In genomic region chr12:52439420-52439819, GRCh38 we compare ENCODE assay signal across 17 cellular contexts. TPM values are rescaled to one million over a fixed set of nuclear protein-coding genes. Genes with fewer than 3 reads are reported as not detected.
DNase-seq lines count a peak whose midpoint lies in the region; ATAC-seq and TF ChIP-seq lines count a peak whose summit lies in the region.
"Had no signal": no experiment of that assay in that cellular context is flagged by ENCODE, and none has a peak within 500 bp of the region (broad histone marks: within the 10 kb centered on the region; RNA-seq: fewer than 3 reads in every experiment).

No MANE protein-coding gene starts in this region.

- H3K9me3 Mint-ChIP-seq in natural killer cell treated with Interleukin-12 subunit alpha and Interleukin-12 subunit beta and Interleukin-15 and Interleukin-18, amount 100 ng/mL, for 72 hours = no peaks in the 10 kb centered on the region
- H3K9me3 Mint-ChIP-seq in natural killer cell = no peaks in the 10 kb centered on the region
- H3K9me3 Mint-ChIP-seq in Calu3 (ENCODE audit: low read depth, unreplicated experiment) = no peaks in the 10 kb centered on the region
- no peaks in the 10 kb centered on the region for H3K9me3 Mint-ChIP-seq in CD8-positive, alpha-beta T cell
- H3K9me3 Mint-ChIP-seq: H9 had no signal

- BruUV-seq in Calu3 (replicated peaks; lab: Mats Ljungman, UMichigan) = no TSS peak

- TF ChIP-seq CTCF in natural killer cell (IDR thresholded peaks at IDR 0.05) = no peak
- TF ChIP-seq CTCF in RWPE2 (IDR thresholded peaks at IDR 0.05; ENCODE audit: poor library complexity, severe bottlenecking) = no peak
- no peak for TF ChIP-seq CTCF in Calu3 (IDR thresholded peaks at IDR 0.05; ENCODE audit: unreplicated experiment)
- TF ChIP-seq CTCF in CD8-positive, alpha-beta T cell (IDR thresholded peaks at IDR 0.05) = no peak
- no peak for TF ChIP-seq CTCF in GM13976 (IDR thresholded peaks at IDR 0.05; ENCODE audit: borderline replicate concordance, control extremely low read depth, extremely low read depth, insufficient read depth, missing control alignments)

- H3K36me3 ChIP-seq in RWPE2 (ENCODE audit: low read depth) (no peaks in the 10 kb centered on the region), GM23248 (ENCODE audit: low read depth) (no peaks in the 10 kb centered on the region)
- H3K36me3 ChIP-seq in CD8-positive, alpha-beta T cell (ENCODE audit: insufficient read depth, low read length) = no peaks in the 10 kb centered on the region
- H3K36me3 ChIP-seq: BLaER1 had no signal

- H3K9me3 ChIP-seq in RWPE2 (ENCODE audit: severe bottlenecking) (no peaks in the 10 kb centered on the region), GM23248 (ENCODE audit: low read depth) (no peaks in the 10 kb centered on the region)
- no peaks in the 10 kb centered on the region for H3K9me3 ChIP-seq in CD8-positive, alpha-beta T cell (ENCODE audit: low read length)
- H3K9me3 ChIP-seq: BLaER1 had no signal

- in situ Hi-C loops in GM23248 (cut with MboI) = no loop called here
- in situ Hi-C loops in GM13976 (cut with MboI; ENCODE audit: low sequenced_read_pairs, unreplicated experiment) = no loop called here

- CTCF ChIA-PET in Calu3 (lab: Charles Lee) = interaction anchor here (0.6 kb wide), 1 partner anchor 99 kb away, joined by 5 read pairs; no protein-coding TSS in a partner anchor
- CTCF ChIA-PET in CD8-positive, alpha-beta T cell (lab: Charles Lee) = interaction anchor here (0.8 kb wide), 1 partner anchor 446 kb away, joined by 3 read pairs; no protein-coding TSS in a partner anchor

- H3K79me2 ChIP-seq in GM23248 (ENCODE audit: insufficient read depth) = no peaks in the 10 kb centered on the region

- no peak overlapping the region for H3K4me2 ChIP-seq in GM23248 (ENCODE audit: unreplicated experiment)
- H3K4me2 ChIP-seq: BLaER1 had no signal

- POLR2A ChIA-PET in CD8-positive, alpha-beta T cell (lab: Charles Lee) = no interaction called here

- H3K4me3 ChIP-seq in RWPE2 (ENCODE audit: severe bottlenecking) (no peak overlapping the region), GM23248 (no peak overlapping the region)
- H3K4me3 ChIP-seq in CD8-positive, alpha-beta T cell (ENCODE audit: low read depth, low read length) = no peak overlapping the region
- H3K4me3 ChIP-seq: BLaER1 had no signal

- H3K27me3 ChIP-seq in RWPE2 (ENCODE audit: insufficient read depth, poor library complexity, severe bottlenecking) = no peaks in the 10 kb centered on the region
- no peaks in the 10 kb centered on the region for H3K27me3 ChIP-seq in CD8-positive, alpha-beta T cell (ENCODE audit: insufficient read depth, low read length)
- H3K27me3 ChIP-seq in GM23248 (replicated peaks; ENCODE audit: insufficient read depth) = no peaks in the 10 kb centered on the region
- H3K27me3 ChIP-seq: BLaER1 had no signal

- WGBS in GM23248 (ENCODE audit: low coverage in 1 of 2, low lambda C conversion rate in 2 of 2, missing lambda C conversion rate in 2 of 2), 2 experiments = 73 to 78% methylated on average over 7 to 8 of the region's 8 CpGs

- no peak overlapping the region for H3K27ac Mint-ChIP-seq in natural killer cell treated with Interleukin-12 subunit alpha and Interleukin-12 subunit beta and Interleukin-15 and Interleukin-18, amount 100 ng/mL, for 72 hours
- H3K27ac Mint-ChIP-seq in natural killer cell (no peak overlapping the region), Calu3 (ENCODE audit: unreplicated experiment) (no peak overlapping the region)
- H3K27ac Mint-ChIP-seq in CD8-positive, alpha-beta T cell = no peak overlapping the region
- H3K27ac Mint-ChIP-seq: CD14-positive monocyte; CD4-positive, alpha-beta memory T cell; H9 had no signal

- no peaks in the 10 kb centered on the region for H3K36me3 Mint-ChIP-seq in natural killer cell treated with Interleukin-12 subunit alpha and Interleukin-12 subunit beta and Interleukin-15 and Interleukin-18, amount 100 ng/mL, for 72 hours
- no peaks in the 10 kb centered on the region for H3K36me3 Mint-ChIP-seq in natural killer cell
- no peaks in the 10 kb centered on the region for H3K36me3 Mint-ChIP-seq in Calu3 (ENCODE audit: insufficient read depth, unreplicated experiment)
- no peaks in the 10 kb centered on the region for H3K36me3 Mint-ChIP-seq in CD8-positive, alpha-beta T cell
- H3K36me3 Mint-ChIP-seq: CD14-positive monocyte; CD4-positive, alpha-beta memory T cell had no signal

- H3K27ac ChIP-seq in RWPE2 (ENCODE audit: poor library complexity, severe bottlenecking) = peak overlapping the region; percentile 99
- H3K27ac ChIP-seq in CD8-positive, alpha-beta T cell (ENCODE audit: low read depth, low read length) = no peak overlapping the region
- H3K27ac ChIP-seq in GM23248 = no peak overlapping the region
- H3K27ac ChIP-seq: BLaER1 had no signal

- H3K4me1 ChIP-seq in RWPE2 (ENCODE audit: insufficient read depth, poor library complexity, severe bottlenecking) (peaks cover 78% of the 10 kb centered on the region), GM23248 (ENCODE audit: insufficient read depth) (peaks cover 35% of the 10 kb centered on the region)
- H3K4me1 ChIP-seq in CD8-positive, alpha-beta T cell (ENCODE audit: insufficient read depth, low read length) = no peaks in the 10 kb centered on the region
- H3K4me1 ChIP-seq: BLaER1 had no signal

- no peak overlapping the region for H3K4me3 Mint-ChIP-seq in natural killer cell treated with Interleukin-12 subunit alpha and Interleukin-12 subunit beta and Interleukin-15 and Interleukin-18, amount 100 ng/mL, for 72 hours
- H3K4me3 Mint-ChIP-seq in natural killer cell (no peak overlapping the region), Calu3 (ENCODE audit: low read depth, unreplicated experiment) (no peak overlapping the region)
- H3K4me3 Mint-ChIP-seq in CD8-positive, alpha-beta T cell = no peak overlapping the region
- H3K4me3 Mint-ChIP-seq: CD14-positive monocyte; CD4-positive, alpha-beta memory T cell; H9 had no signal

- peak; percentile 29 for DNase-seq in natural killer cell treated with Interleukin-12 subunit alpha and Interleukin-12 subunit beta and Interleukin-15 and Interleukin-18, amount 100 ng/mL, for 72 hours (ENCODE audit: low spot score)
- no peak for DNase-seq in natural killer cell
- no peak for DNase-seq in RWPE2 (ENCODE audit: low spot score)
- DNase-seq in islet precursor cell = peak; percentile 46
- no peak for DNase-seq in Calu3
- no peak for DNase-seq in CD8-positive, alpha-beta T cell
- no peak for DNase-seq in GM23248
- DNase-seq in GM13976 (ENCODE audit: low spot score) = no peak
- DNase-seq: 8988T; CD4-positive, alpha-beta memory T cell; H9 had no signal

- no peaks in the 10 kb centered on the region for H4K20me1 ChIP-seq in GM23248 (ENCODE audit: insufficient read depth)
- H4K20me1 ChIP-seq: BLaER1 had no signal

- H3K9ac ChIP-seq in GM23248 = no peak overlapping the region
- H3K9ac ChIP-seq: BLaER1 had no signal

- H3F3A ChIP-seq in GM23248 (ENCODE audit: insufficient read depth) = peaks cover 41% of the 10 kb centered on the region

- no peaks in the 10 kb centered on the region for H3K4me1 Mint-ChIP-seq in natural killer cell treated with Interleukin-12 subunit alpha and Interleukin-12 subunit beta and Interleukin-15 and Interleukin-18, amount 100 ng/mL, for 72 hours (ENCODE audit: low read depth in 2 of 2)
- H3K4me1 Mint-ChIP-seq in natural killer cell (no peaks in the 10 kb centered on the region), Calu3 (ENCODE audit: low read depth, unreplicated experiment) (peaks cover 31% of the 10 kb centered on the region)
- no peaks in the 10 kb centered on the region for H3K4me1 Mint-ChIP-seq in CD8-positive, alpha-beta T cell (ENCODE audit: low read depth)
- H3K4me1 Mint-ChIP-seq: CD14-positive monocyte; CD4-positive, alpha-beta memory T cell had no signal

- intact Hi-C loops in natural killer cell (cut with micrococcal nuclease) (no loop called here), Calu3 (cut with micrococcal nuclease; ENCODE audit: unreplicated experiment) (no loop called here)
- intact Hi-C loops in CD8-positive, alpha-beta T cell (cut with DNase I, micrococcal nuclease) = no loop called here

- H2AFZ ChIP-seq in GM23248 = no peak overlapping the region

- ATAC-seq in natural killer cell treated with Interleukin-12 subunit alpha and Interleukin-12 subunit beta and Interleukin-15 and Interleukin-18, amount 100 ng/mL, for 72 hours = no peak
- ATAC-seq in natural killer cell (no peak), RWPE2 (ENCODE audit: low read depth) (no peak)
- no peak for ATAC-seq in CD8-positive, alpha-beta T cell

- H3K27me3 Mint-ChIP-seq in natural killer cell treated with Interleukin-12 subunit alpha and Interleukin-12 subunit beta and Interleukin-15 and Interleukin-18, amount 100 ng/mL, for 72 hours = peaks cover 20% of the 10 kb centered on the region in 2 donors
- H3K27me3 Mint-ChIP-seq in natural killer cell (ENCODE audit: low read depth in 2 of 2) (peaks cover 35 to 38% of the 10 kb centered on the region in 2 donors), Calu3 (ENCODE audit: unreplicated experiment) (peaks cover 10% of the 10 kb centered on the region)
- H3K27me3 Mint-ChIP-seq in CD8-positive, alpha-beta T cell (ENCODE audit: low read depth) = peaks cover 41% of the 10 kb centered on the region

- H3K9me2 ChIP-seq in GM23248 (ENCODE audit: insufficient read depth) = no peaks in the 10 kb centered on the region

RNA-seq across cellular contexts. Expression of gene KRT75, which starts 5.2 kb away (rescaled TPM):
- not detected for total RNA-seq in natural killer cell treated with Interleukin-12 subunit alpha and Interleukin-12 subunit beta and Interleukin-15 and Interleukin-18, amount 100 ng/mL, for 72 hours
- total RNA-seq in natural killer cell (not detected), Calu3 (2022) (not detected in 2 replicates)
- total RNA-seq in CD8-positive, alpha-beta T cell = not detected
- total RNA-seq in GM23248 (2014; rRNA removed; shearing (Covaris generic)) = not detected in 2 replicates
- not detected in 2 replicates for polyA plus RNA-seq in GM23248 (2016; fragmentation: Nextera tagmentation; extraction: Ambion mirVana)
- total RNA-seq: A673; CD4-positive, alpha-beta memory T cell; H1; H9 had no signal
- polyA plus RNA-seq: AG04450; CD14-positive monocyte; CD4-positive, alpha-beta memory T cell; H1 had no signal

RNA-seq across cellular contexts. Expression of gene KRT6B, which starts 12.5 kb away (rescaled TPM):
- total RNA-seq in natural killer cell treated with Interleukin-12 subunit alpha and Interleukin-12 subunit beta and Interleukin-15 and Interleukin-18, amount 100 ng/mL, for 72 hours = not detected
- total RNA-seq in natural killer cell (not detected), Calu3 (2022) (2.2 and 5.6 TPM in 2 replicates)
- total RNA-seq in CD8-positive, alpha-beta T cell = not detected
- total RNA-seq in GM23248 (2014; rRNA removed; shearing (Covaris generic)) = not detected in 2 replicates
- polyA plus RNA-seq in GM23248 (2016; fragmentation: Nextera tagmentation; extraction: Ambion mirVana) = not detected in 2 replicates
- total RNA-seq: A673; CD4-positive, alpha-beta memory T cell; H1; H9 had no signal
- polyA plus RNA-seq: AG04450; CD14-positive monocyte; CD4-positive, alpha-beta memory T cell; H1 had no signal

RNA-seq across cellular contexts. Expression of gene KRT82, which starts 33.3 kb away (rescaled TPM):
- total RNA-seq in natural killer cell treated with Interleukin-12 subunit alpha and Interleukin-12 subunit beta and Interleukin-15 and Interleukin-18, amount 100 ng/mL, for 72 hours = not detected
- total RNA-seq in natural killer cell (not detected), Calu3 (2022) (not detected in 2 replicates)
- not detected for total RNA-seq in CD8-positive, alpha-beta T cell
- total RNA-seq in GM23248 (2014; rRNA removed; shearing (Covaris generic)) = not detected in 2 replicates
- not detected in 2 replicates for polyA plus RNA-seq in GM23248 (2016; fragmentation: Nextera tagmentation; extraction: Ambion mirVana)
- total RNA-seq: A673; CD4-positive, alpha-beta memory T cell; H1; H9; HT-29 had no signal
- polyA plus RNA-seq: AG04450; CD14-positive monocyte; CD4-positive, alpha-beta memory T cell; H1 had no signal

RNA-seq across cellular contexts. Expression of gene KRT6C, which starts 34.2 kb away (rescaled TPM):
- total RNA-seq in natural killer cell treated with Interleukin-12 subunit alpha and Interleukin-12 subunit beta and Interleukin-15 and Interleukin-18, amount 100 ng/mL, for 72 hours = not detected
- not detected for total RNA-seq in natural killer cell
- not detected in 2 replicates for total RNA-seq in Calu3 (2022)
- total RNA-seq in CD8-positive, alpha-beta T cell = not detected
- total RNA-seq in GM23248 (2014; rRNA removed; shearing (Covaris generic)) = not detected in 2 replicates
- not detected in 2 replicates for polyA plus RNA-seq in GM23248 (2016; fragmentation: Nextera tagmentation; extraction: Ambion mirVana)
- total RNA-seq: A673; CD4-positive, alpha-beta memory T cell; H1; H9; HT-29 had no signal
- polyA plus RNA-seq: AG04450; CD14-positive monocyte; CD4-positive, alpha-beta memory T cell; H1 had no signal

RNA-seq across cellular contexts. Expression of gene KRT6A, which starts 53.6 kb away (rescaled TPM):
- not detected for total RNA-seq in natural killer cell treated with Interleukin-12 subunit alpha and Interleukin-12 subunit beta and Interleukin-15 and Interleukin-18, amount 100 ng/mL, for 72 hours
- total RNA-seq in natural killer cell (not detected), Calu3 (2022) (0.24 TPM in 1 of 2 replicates, not detected in the other)
- total RNA-seq in CD8-positive, alpha-beta T cell = not detected
- not detected in 2 replicates for total RNA-seq in GM23248 (2014; rRNA removed; shearing (Covaris generic))
- not detected in 2 replicates for polyA plus RNA-seq in GM23248 (2016; fragmentation: Nextera tagmentation; extraction: Ambion mirVana)
- total RNA-seq: CD4-positive, alpha-beta memory T cell; H1; H9; HT-29 had no signal
- polyA plus RNA-seq: AG04450; CD14-positive monocyte; CD4-positive, alpha-beta memory T cell had no signal

Comparison
In these comparisons a context has a peak if more than half of its experiments do, and no peak if none do; other contexts are left out.
1. DNase-seq: peak in natural killer cell treated with Interleukin-12 subunit alpha and Interleukin-12 subunit beta and Interleukin-15 and Interleukin-18, amount 100 ng/mL, for 72 hours (single experiment) and islet precursor cell (single experiment); none in natural killer cell (single experiment), RWPE2 (single experiment), Calu3 (single experiment), CD8-positive, alpha-beta T cell (0 of 7), GM23248 (single experiment) and GM13976 (single experiment).